1 cellular context compared by ENCODE assay signal in genomic region chr4:52834641-52835456, GRCh38.
TF ChIP-seq lines count a peak whose summit lies in the region.

No MANE protein-coding gene starts in this region.

TF ChIP-seq in H1, 55 proteins besides CTCF, POLR2A, EP300 and RAD21:
- TF ChIP-seq NANOG (IDR thresholded peaks at IDR 0.05; ENCODE audit: insufficient read depth, low read depth, low read length, poor library complexity, severe bottlenecking), result peak; percentile 74
- peak; percentile 26 for TF ChIP-seq ASH2L (IDR thresholded peaks at IDR 0.05; ENCODE audit: low read length)
- TF ChIP-seq TCF12 (IDR thresholded peaks at IDR 0.05; ENCODE audit: low read depth, low read length), result peak; percentile 87; the same call in 1 of the 2 replicates
